ENCODE assay signal across 1 cellular context in the genomic region with DNA sequence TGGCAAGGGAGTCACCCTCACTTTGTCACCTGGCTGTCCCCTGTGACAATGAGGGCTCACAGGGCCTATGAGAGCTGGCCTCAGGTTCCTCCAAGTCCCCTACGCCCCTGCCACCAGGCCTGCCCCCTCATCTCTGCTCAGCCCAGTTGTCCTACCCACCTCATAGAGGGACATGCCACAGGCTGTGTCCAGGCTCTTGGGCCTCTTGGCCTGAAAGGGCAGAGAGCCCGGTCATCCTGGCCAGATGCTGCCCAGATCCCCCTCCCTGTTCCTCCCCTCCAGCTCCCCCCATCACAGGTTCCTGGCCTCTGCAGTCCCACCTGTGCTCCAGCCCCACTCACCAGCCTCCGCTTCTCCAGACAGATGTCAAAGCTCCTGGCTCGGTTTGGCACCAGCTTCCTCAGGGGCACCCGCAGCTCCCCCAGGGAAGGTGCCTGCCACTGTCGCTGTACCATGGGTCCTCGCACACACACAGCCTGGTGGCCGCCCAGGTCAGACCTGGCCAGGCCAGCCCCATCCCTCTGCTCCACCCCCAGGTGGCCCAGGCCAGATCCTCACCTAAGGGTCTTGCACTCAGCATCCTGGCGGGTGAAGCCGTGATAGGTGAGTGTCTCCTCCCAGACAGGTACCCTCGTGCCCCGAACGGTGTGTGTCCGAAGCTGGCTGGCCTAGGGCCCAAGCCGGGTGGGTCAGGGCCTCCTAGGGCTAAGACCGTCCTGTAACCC.
TF ChIP-seq lines count a peak whose summit lies in the region.

No MANE protein-coding gene starts in this region.

TF ChIP-seq in H1, 55 proteins besides CTCF, POLR2A, EP300 and RAD21:
- TF ChIP-seq SRF (IDR thresholded peaks at IDR 0.05; ENCODE audit: low read depth, low read length) (no peak), ASH2L (IDR thresholded peaks at IDR 0.05; ENCODE audit: low read length) (no peak), BACH1 (IDR thresholded peaks at IDR 0.05; ENCODE audit: low read length) (no peak), SIX5 (IDR thresholded peaks at IDR 0.05; ENCODE audit: low read depth, low read length) (no peak), GABPA (IDR thresholded peaks at IDR 0.05; ENCODE audit: borderline replicate concordance, insufficient read depth, low read length) (no peak), SP4 (IDR thresholded peaks at IDR 0.05; ENCODE audit: low read length) (no peak), RBBP5 (IDR thresholded peaks at IDR 0.05; ENCODE audit: borderline replicate concordance, low read depth, low read length) (no peak), HDAC6 (IDR thresholded peaks at IDR 0.05; ENCODE audit: low read depth, low read length) (no peak), NRF1 (IDR thresholded peaks at IDR 0.05; ENCODE audit: low read depth, low read length) (no peak), PHF8 (conservative IDR thresholded peaks at IDR 0.05; ENCODE audit: low read depth, low read length) (no peak), KDM1A (IDR thresholded peaks at IDR 0.05; ENCODE audit: borderline replicate concordance, low read length) (no peak), TAF7 (optimal IDR thresholded peaks at IDR 0.05; ENCODE audit: borderline replicate concordance, low read depth, low read length) (no peak)
- TF ChIP-seq, protein P1, sequence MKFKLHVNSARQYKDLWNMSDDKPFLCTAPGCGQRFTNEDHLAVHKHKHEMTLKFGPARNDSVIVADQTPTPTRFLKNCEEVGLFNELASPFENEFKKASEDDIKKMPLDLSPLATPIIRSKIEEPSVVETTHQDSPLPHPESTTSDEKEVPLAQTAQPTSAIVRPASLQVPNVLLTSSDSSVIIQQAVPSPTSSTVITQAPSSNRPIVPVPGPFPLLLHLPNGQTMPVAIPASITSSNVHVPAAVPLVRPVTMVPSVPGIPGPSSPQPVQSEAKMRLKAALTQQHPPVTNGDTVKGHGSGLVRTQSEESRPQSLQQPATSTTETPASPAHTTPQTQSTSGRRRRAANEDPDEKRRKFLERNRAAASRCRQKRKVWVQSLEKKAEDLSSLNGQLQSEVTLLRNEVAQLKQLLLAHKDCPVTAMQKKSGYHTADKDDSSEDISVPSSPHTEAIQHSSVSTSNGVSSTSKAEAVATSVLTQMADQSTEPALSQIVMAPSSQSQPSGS (IDR thresholded peaks at IDR 0.05; ENCODE audit: low read length) = no peak
TF ChIP-seq in H1: peak in this region for 0.
